Comparison of ENCODE assay signal across 17 cellular contexts in genomic region chr19:6241680-6242079, GRCh38. TPM values are rescaled to one million over a fixed set of nuclear protein-coding genes. Genes with fewer than 3 reads are reported as not detected.
DNase-seq lines count a peak whose midpoint lies in the region; ATAC-seq and TF ChIP-seq lines count a peak whose summit lies in the region.
"Had no signal": no experiment of that assay in that cellular context is flagged by ENCODE, and none has a peak within 500 bp of the region (broad histone marks: within the 10 kb centered on the region; RNA-seq: fewer than 3 reads in every experiment).

No MANE protein-coding gene starts in this region.

- no peak overlapping the region for H3K4me3 ChIP-seq in SJCRH30
- H3K4me3 ChIP-seq: esophagus muscularis mucosa, mucosa of descending colon had no signal

- no peaks in the 10 kb centered on the region for H3K4me1 ChIP-seq in SJCRH30

- no peaks in the 10 kb centered on the region for H3K36me3 ChIP-seq in SJCRH30
- H3K36me3 ChIP-seq: esophagus muscularis mucosa had no signal

- H3K9me3 ChIP-seq in SJCRH30 (replicated peaks): no peaks in the 10 kb centered on the region
- H3K9me3 ChIP-seq: esophagus muscularis mucosa, mucosa of descending colon had no signal

- peak; percentile 74 for DNase-seq in COLO829 (ENCODE audit: low spot score)
- peak; percentile 52 to 66 for DNase-seq in SJCRH30
- DNase-seq in globus pallidus (ENCODE audit: low spot score): peak; percentile 97
- peak; percentile 85 to 99 (median 94) for DNase-seq in posterior cingulate gyrus
- no peak for DNase-seq in omental fat pad (ENCODE audit: low spot score)
- no peak for DNase-seq in activated CD4-positive, alpha-beta T cell treated with anti-CD3 and anti-CD28 coated beads, Interleukin-2, amount 50 U/mL, for 48 hours
- DNase-seq in GM10266 (ENCODE audit: extremely low spot score): no peak
- DNase-seq in AG08396 (ENCODE audit: low spot score): no peak
- DNase-seq: activated naive CD4-positive, alpha-beta T cell treated with anti-CD3 and anti-CD28 coated beads, Interleukin-2, amount 50 U/mL, for 16 hours; GOT3; Kasumi-1; NCI-H2029; stimulated activated CD4-positive, alpha-beta T cell treated with anti-CD3 and anti-CD28 coated beads, Interleukin-4, amount 100 ng/mL, for 1 hour; WERI-Rb-1 had no signal

- no peaks in the 10 kb centered on the region for H3K27me3 ChIP-seq in SJCRH30
- H3K27me3 ChIP-seq: esophagus muscularis mucosa had no signal

- ATAC-seq in omental fat pad (ENCODE audit: low FRiP score): no peak
- ATAC-seq: mucosa of descending colon; stimulated activated effector memory CD8-positive, alpha-beta T cell treated with anti-CD3 and anti-CD28 coated beads, Interleukin-12 subunit alpha, Interleukin-12 subunit beta, amount 100 ng/mL, for 72 hours had no signal

- TF ChIP-seq CTCF in omental fat pad (IDR thresholded peaks at IDR 0.05) (no peak), GM10266 (IDR thresholded peaks at IDR 0.05; ENCODE audit: control insufficient read depth, insufficient read depth, low read depth, missing control alignments) (no peak)

- H3K27ac ChIP-seq in SJCRH30: no peak overlapping the region
- H3K27ac ChIP-seq: WERI-Rb-1 had no signal

- intact Hi-C loops in posterior cingulate gyrus (cut with DNase I): loop anchor here (1.0 kb wide), 1 partner anchor 39 kb away; no protein-coding TSS in a partner anchor

RNA-seq across cellular contexts. Expression of gene MLLT1, which starts 38.1 kb away (rescaled TPM):
- total RNA-seq in SJCRH30 (2014; rRNA removed; shearing (Covaris generic)): 23.3 and 23.8 TPM in 2 replicates
- total RNA-seq in omental fat pad: 10 to 100 TPM; 14.1 to 23.3 (median 18.1) TPM

Comparison
In these comparisons a context has a peak if more than half of its experiments do, and no peak if none do; other contexts are left out.
1. DNase-seq: peak in COLO829 (single experiment), SJCRH30 (2 of 2), globus pallidus (single experiment) and posterior cingulate gyrus (10 of 10); none in omental fat pad (single experiment), activated CD4-positive, alpha-beta T cell treated with anti-CD3 and anti-CD28 coated beads, Interleukin-2, amount 50 U/mL, for 48 hours (0 of 2), GM10266 (single experiment) and AG08396 (single experiment).